8 cellular contexts compared by ENCODE assay signal in the genomic region with DNA sequence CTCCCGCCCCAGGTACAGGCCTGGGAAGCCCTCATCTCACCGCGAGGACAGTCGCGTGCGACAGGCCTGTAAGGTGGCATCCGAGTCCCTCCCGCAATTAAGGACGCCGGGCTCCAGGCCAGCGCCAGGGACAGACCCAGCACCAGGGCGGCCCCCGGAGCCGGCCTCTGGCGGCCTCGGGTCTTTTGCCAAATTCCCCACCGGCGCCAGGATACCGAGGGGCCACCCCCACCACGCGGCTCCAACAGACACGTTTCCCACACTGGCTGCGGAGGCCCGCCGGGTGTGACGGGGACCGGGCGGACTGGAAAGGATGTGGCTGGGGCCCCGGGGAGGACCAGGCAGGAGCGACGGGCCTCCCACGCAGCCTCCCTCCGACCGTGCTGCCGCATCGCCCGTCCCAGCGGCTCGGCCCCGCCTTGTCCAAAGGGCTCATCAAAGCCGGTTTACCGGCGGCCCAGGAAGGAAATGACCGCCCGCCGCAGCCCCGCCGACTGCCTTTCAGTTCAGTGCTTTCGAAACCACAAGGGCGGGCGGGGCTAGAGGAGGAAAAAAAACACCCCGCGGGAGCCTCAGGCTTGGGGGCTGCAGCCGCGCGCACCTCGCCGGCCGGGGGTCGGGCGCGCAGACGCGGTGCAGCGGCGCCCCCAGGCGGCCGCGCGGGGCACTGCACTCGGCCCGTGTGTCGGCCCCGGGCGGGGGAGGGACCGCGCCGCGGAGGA. TPM values are rescaled to one million over a fixed set of nuclear protein-coding genes. Genes with fewer than 3 reads are reported as not detected.
DNase-seq lines count a peak whose midpoint lies in the region; ATAC-seq and TF ChIP-seq lines count a peak whose summit lies in the region.

No MANE protein-coding gene starts in this region.

- ATAC-seq in HG02763 (IDR thresholded peaks at IDR 0.05; ENCODE audit: unreplicated experiment) (peak; percentile 79), right cardiac atrium (peak; percentile 86 to 88)

- H3K9me3 ChIP-seq in right cardiac atrium (ENCODE audit: control insufficient read depth, low read length) (no peaks in the 10 kb centered on the region), vagina (no peaks in the 10 kb centered on the region)

- H3K4me3 ChIP-seq in right cardiac atrium (ENCODE audit: low read length) (peak overlapping the region; percentile 66), rectal smooth muscle tissue (ENCODE audit: low read length) (peak overlapping the region; percentile 85), vagina (peak overlapping the region; percentile 74 to 81)

- peak; percentile 96 for TF ChIP-seq CTCF in GM13976 (IDR thresholded peaks at IDR 0.05; ENCODE audit: borderline replicate concordance, control extremely low read depth, extremely low read depth, insufficient read depth, missing control alignments)
- TF ChIP-seq CTCF in vagina (IDR thresholded peaks at IDR 0.05), result peak in 2 of 3 experiments; percentile 8 to 57

- peak in 1 of 2 donors; percentile 78 for TF ChIP-seq POLR2A in vagina (IDR thresholded peaks at IDR 0.05)

- peak; percentile 96 for DNase-seq in GM13976 (ENCODE audit: low spot score)
- DNase-seq in NCI-H1436 (lab: John Stamatoyannopoulos, UW), result peak; percentile 92
- DNase-seq in T-helper 1 cell, result peak; percentile 85 to 91 (median 86)
- peak; percentile 96 for DNase-seq in amniotic stem cell (lab: John Stamatoyannopoulos, UW)
- DNase-seq in right cardiac atrium, result peak; percentile 93 to 97 (median 95)
- peak; percentile 94 to 95 for DNase-seq in vagina (ENCODE audit: extremely low spot score in 2 of 2)

- H3K27ac ChIP-seq in right cardiac atrium (ENCODE audit: low read length), result peak overlapping the region; percentile 77
- peak overlapping the region; percentile 89 for H3K27ac ChIP-seq in rectal smooth muscle tissue (ENCODE audit: low read depth, low read length)
- peak overlapping the region; percentile 94 for H3K27ac ChIP-seq in vagina

- H3K4me1 ChIP-seq in right cardiac atrium (ENCODE audit: control insufficient read depth, insufficient read depth, low read length) (no peaks in the 10 kb centered on the region), rectal smooth muscle tissue (ENCODE audit: control insufficient read depth, insufficient read depth, low read length) (peaks cover 22% of the 10 kb centered on the region), vagina (peaks cover 49% of the 10 kb centered on the region)

- peak overlapping the region; percentile 45 for H3K9ac ChIP-seq in rectal smooth muscle tissue (ENCODE audit: low read length)

- H3K27me3 ChIP-seq in right cardiac atrium (ENCODE audit: control insufficient read depth, insufficient read depth) (no peaks in the 10 kb centered on the region), rectal smooth muscle tissue (ENCODE audit: control insufficient read depth, insufficient read depth, low read length) (no peaks in the 10 kb centered on the region), vagina (no peaks in the 10 kb centered on the region)

- intact Hi-C loops in right cardiac atrium (cut with DNase I) (loop anchor here (2.0 to 10.0 kb wide), 9 partner anchors 105 to 577 kb away; partner anchors contain the start of gene FAM43A (in 2 of the 4)), vagina (cut with DNase I) (loop anchor here (1.0 to 10.0 kb wide), 3 partner anchors 55 to 574 kb away; partner anchors contain the start of gene FAM43A)

- H3K36me3 ChIP-seq in rectal smooth muscle tissue (ENCODE audit: control insufficient read depth, insufficient read depth, low read length), result no peaks in the 10 kb centered on the region
- H3K36me3 ChIP-seq in vagina, result no peaks in the 10 kb centered on the region

- 2% methylated on average over 79 of the region's 79 CpGs for WGBS in right cardiac atrium

- in situ Hi-C loops in GM13976 (cut with MboI; ENCODE audit: low sequenced_read_pairs, unreplicated experiment), result loop anchor here (10.0 kb wide), 2 partner anchors 125 to 575 kb away; partner anchors contain the start of gene FAM43A

RNA-seq across cellular contexts. Expression of gene XXYLT1, which starts 11.2 kb away (rescaled TPM):
- 1 to 10 TPM; 4.3 to 6.2 (median 4.9) TPM for total RNA-seq in right cardiac atrium
- polyA plus RNA-seq in right cardiac atrium, result 3.3 TPM
- 14.5 TPM for total RNA-seq in vagina

Comparison
In these comparisons a context has a peak if more than half of its experiments do, and no peak if none do; other contexts are left out.
1. Peak in every context shown above with its lines: DNase-seq, ATAC-seq, H3K4me3 ChIP-seq and H3K27ac ChIP-seq.